In the genomic region with DNA sequence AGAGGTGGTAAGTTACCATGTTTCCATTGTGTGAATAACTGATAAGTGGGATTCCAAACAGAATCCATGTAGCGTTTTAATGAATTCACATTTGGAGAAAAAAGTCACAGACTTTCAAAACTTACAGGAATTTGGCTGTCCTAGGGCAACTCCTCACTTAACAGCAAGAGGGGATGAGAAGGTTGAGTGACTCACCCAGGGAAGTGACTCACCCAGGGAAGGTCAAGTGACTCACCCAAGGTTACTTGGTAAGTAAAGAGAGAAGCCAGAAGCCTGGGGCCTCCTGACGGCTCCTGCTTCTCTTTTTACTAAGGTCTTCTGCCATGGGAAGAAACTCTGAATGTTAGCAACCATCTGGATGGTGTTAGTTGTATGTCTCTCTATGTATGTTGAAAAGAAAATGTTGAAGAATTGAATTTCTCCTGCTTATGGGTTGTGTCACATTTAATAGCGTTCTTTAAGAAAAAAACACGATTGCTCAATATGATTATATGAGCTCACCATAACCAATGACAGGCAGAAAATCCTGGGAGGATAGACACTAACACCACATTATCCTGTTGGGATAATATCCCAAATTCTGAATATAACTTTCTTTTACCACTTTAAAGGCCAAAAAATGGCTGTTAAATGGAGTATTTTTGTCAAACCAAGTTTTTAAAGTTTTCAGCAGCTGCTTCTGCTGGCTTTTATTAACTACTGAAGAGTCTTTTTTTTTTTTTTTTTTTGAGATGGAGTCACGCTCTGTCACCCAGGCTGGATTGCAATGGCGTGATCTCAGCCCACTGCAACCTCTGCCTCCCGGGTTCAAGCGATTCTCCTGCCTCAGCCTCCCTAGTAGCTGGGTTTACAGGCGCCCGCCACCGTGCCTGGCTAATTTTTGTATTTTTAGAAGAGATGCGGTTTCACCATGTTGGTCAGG, we compare ENCODE assay signal across 8 cellular contexts.
A peak's percentile ranks its signal among the peaks of the same experiment; 100 is the strongest.
DNase-seq lines count a peak whose midpoint lies in the region; FAIRE-seq and TF ChIP-seq lines count a peak whose summit lies in the region.

No MANE protein-coding gene starts in this region.

- peak; percentile 78 for DNase-seq in H54 (ENCODE audit: insufficient read length, low spot score)
- DNase-seq in NCI-H460 (ENCODE audit: extremely low read depth, low read depth) = peak; percentile 95
- DNase-seq in activated T-cell treated with anti-CD3 and anti-CD28 coated beads for 4 hours = peak; percentile 58
- peak; percentile 100 for DNase-seq in fibroblast of pulmonary artery (ENCODE audit: low read depth)
- peak; percentile 62 for DNase-seq in pons (ENCODE audit: low spot score)
- DNase-seq in ureter (ENCODE audit: low spot score) = peak; percentile 68
- no peak for DNase-seq in middle frontal gyrus (ENCODE audit: extremely low spot score, low spot score)

- no peaks in the 10 kb centered on the region for H3K36me3 ChIP-seq in BLaER1 treated with 17β-estradiol and CSF1 and Interleukin-3, amounts not matched to agents 10 nM and 100 nM

- TF ChIP-seq CTCF in fibroblast of pulmonary artery (IDR thresholded peaks at IDR 0.05; ENCODE audit: low read length, missing control alignments) = no peak

- H3K27ac ChIP-seq in BLaER1 treated with 17β-estradiol and CSF1 and Interleukin-3, amounts not matched to agents 10 nM and 100 nM = peak overlapping the region in 6 of 11 experiments; percentile 16 to 60 (median 34); a peak in 9 of 22 replicates

- peak overlapping the region; percentile 0 to 73 (median 54); a peak in 20 of 22 replicates for H3K4me2 ChIP-seq in BLaER1 treated with 17β-estradiol and CSF1 and Interleukin-3, amounts not matched to agents 10 nM and 100 nM

- H3K4me1 ChIP-seq in BLaER1 treated with 17β-estradiol and CSF1 and Interleukin-3, amounts not matched to agents 10 nM and 100 nM = peaks cover 38 to 64% (median 50%) of the 10 kb centered on the region in 10 experiments

- no peak for TF ChIP-seq POLR2A in H54 (IDR thresholded peaks at IDR 0.05; ENCODE audit: low read depth, low read length)

- peaks cover 0 to 8% (median 0%) of the 10 kb centered on the region in 11 experiments; a peak in 4 of 22 replicates for H3K9me3 ChIP-seq in BLaER1 treated with 17β-estradiol and CSF1 and Interleukin-3, amounts not matched to agents 10 nM and 100 nM (replicated peaks in 1 of 11)

- no peak overlapping the region for H3K9ac ChIP-seq in BLaER1 treated with 17β-estradiol and CSF1 and Interleukin-3, amounts not matched to agents 10 nM and 100 nM

- no peak overlapping the region for H3K4me3 ChIP-seq in BLaER1 treated with 17β-estradiol and CSF1 and Interleukin-3, amounts not matched to agents 10 nM and 100 nM
- no peak overlapping the region for H3K4me3 ChIP-seq in fibroblast of pulmonary artery (replicated peaks; ENCODE audit: low read depth, low read length)

- H3K27me3 ChIP-seq in BLaER1 treated with 17β-estradiol and CSF1 and Interleukin-3, amounts not matched to agents 10 nM and 100 nM = no peaks in the 10 kb centered on the region

- peak; percentile 100 for FAIRE-seq in H54 (lab: Jason Lieb, UNC)

- H4K20me1 ChIP-seq in BLaER1 treated with 17β-estradiol and CSF1 and Interleukin-3, amounts not matched to agents 10 nM and 100 nM = no peaks in the 10 kb centered on the region
